ENCODE assay signal across 8 cellular contexts in genomic region chr9:131656356-131657030, GRCh38.
DNase-seq lines count a peak whose midpoint lies in the region; ATAC-seq and TF ChIP-seq lines count a peak whose summit lies in the region.

No MANE protein-coding gene starts in this region.

- no peaks in the 10 kb centered on the region for H3K36me3 ChIP-seq in thoracic aorta

- TF ChIP-seq CTCF in thoracic aorta (IDR thresholded peaks at IDR 0.05) = no peak

- peak; percentile 19 for TF ChIP-seq POLR2A in GM18951 (IDR thresholded peaks at IDR 0.05; ENCODE audit: extremely low read depth, insufficient read depth, insufficient read length)

- peak overlapping the region in 1 of 2 donors; percentile 22 for H3K27ac ChIP-seq in thoracic aorta

- DNase-seq in T-helper 9 cell = peak; percentile 66
- peak; percentile 83 for DNase-seq in central memory CD4-positive, alpha-beta T cell
- peak; percentile 66 for DNase-seq in midbrain (lab: John Stamatoyannopoulos, UW)
- peak; percentile 15 for DNase-seq in thoracic aorta (ENCODE audit: low spot score)
- DNase-seq in NCI-H446 (lab: John Stamatoyannopoulos, UW) = no peak
- DNase-seq in HCEC 1CT = no peak

- in situ Hi-C loops in GM18951 (cut with MboI; ENCODE audit: low sequenced_read_pairs, unreplicated experiment) = no loop called here

- no peaks in the 10 kb centered on the region for H3K9me3 ChIP-seq in thoracic aorta

- ATAC-seq in HG03139 (IDR thresholded peaks at IDR 0.05; ENCODE audit: unreplicated experiment) (peak; percentile 56), thoracic aorta (ENCODE audit: insufficient number of reproducible peaks, low FRiP score, low read depth) (peak; percentile 47)

- no peaks in the 10 kb centered on the region for H3K27me3 ChIP-seq in thoracic aorta (replicated peaks; ENCODE audit: insufficient read depth)

- H3K4me1 ChIP-seq in thoracic aorta (ENCODE audit: control insufficient read depth in 1 of 2, low read depth in 2 of 2) = peaks cover 17 to 50% of the 10 kb centered on the region in 2 donors

- H3K4me3 ChIP-seq in thoracic aorta = no peak overlapping the region

Comparison
In these comparisons a context has a peak if more than half of its experiments do, and no peak if none do; other contexts are left out.
1. DNase-seq: peak in T-helper 9 cell (single experiment), central memory CD4-positive, alpha-beta T cell (single experiment), midbrain (single experiment) and thoracic aorta (single experiment); none in NCI-H446 (0 of 2) and HCEC 1CT (single experiment).